37 cellular contexts compared by ENCODE assay signal in genomic region chrX:151538190-151539122, GRCh38. TPM values are rescaled to one million over a fixed set of nuclear protein-coding genes. Genes with fewer than 3 reads are reported as not detected.
DNase-seq lines count a peak whose midpoint lies in the region; TF ChIP-seq lines count a peak whose summit lies in the region.
"Had no signal": no experiment of that assay in that cellular context is flagged by ENCODE, and none has a peak within 500 bp of the region (broad histone marks: within the 10 kb centered on the region; RNA-seq: fewer than 3 reads in every experiment).

No MANE protein-coding gene starts in this region.

- no peak overlapping the region for H3K27ac Mint-ChIP-seq in T-helper 2 cell treated with Interferon-gamma antibody and Interleukin-4, amounts not matched to agents 5 μg/mL and 100 μg/mL, for 36 hours
- peak overlapping the region; percentile 38 for H3K27ac Mint-ChIP-seq in activated T-helper 2 cell treated with anti-CD3 and anti-CD28 coated beads, Interferon-gamma antibody, Interleukin-2, Interleukin-4, amounts not matched to agents 10 μg/mL and 5 μg/mL and 100 μg/mL, durations not matched to agents 14 hours and 24 hours and 36 hours
- H3K27ac Mint-ChIP-seq in neural progenitor cell = no peak overlapping the region
- H3K27ac Mint-ChIP-seq: activated CD4-positive, alpha-beta memory T cell treated with anti-CD3 and anti-CD28 coated beads, Interleukin-2, amount 10 ng/mL, durations not matched to agents 7 days and 5 days; activated naive CD4-positive, alpha-beta T cell treated with anti-CD3 and anti-CD28 coated beads for 36 hours; CD14-positive monocyte; memory B cell; T-cell had no signal

- H3K36me3 Mint-ChIP-seq in T-helper 2 cell treated with Interferon-gamma antibody and Interleukin-4, amounts not matched to agents 5 μg/mL and 100 μg/mL, for 36 hours (ENCODE audit: low read depth) = no peaks in the 10 kb centered on the region
- H3K36me3 Mint-ChIP-seq in activated T-helper 2 cell treated with anti-CD3 and anti-CD28 coated beads, Interferon-gamma antibody, Interleukin-2, Interleukin-4, amounts not matched to agents 10 μg/mL and 5 μg/mL and 100 μg/mL, durations not matched to agents 14 hours and 24 hours and 36 hours (ENCODE audit: low read depth) = no peaks in the 10 kb centered on the region
- no peaks in the 10 kb centered on the region for H3K36me3 Mint-ChIP-seq in neural progenitor cell
- H3K36me3 Mint-ChIP-seq: CD14-positive monocyte, memory B cell, T-cell had no signal

- in situ Hi-C loops in brain microvascular endothelial cell (cut with HindIII; ENCODE audit: low pct_ligation_motif_present, low sequenced_read_pairs) = no loop called here

- H3K4me2 ChIP-seq in neuronal stem cell (ENCODE audit: insufficient read depth, low read length, poor library complexity, severe bottlenecking) (no peak overlapping the region), neural progenitor cell (no peak overlapping the region)

- H3K4me3 Mint-ChIP-seq in T-helper 2 cell treated with Interferon-gamma antibody and Interleukin-4, amounts not matched to agents 5 μg/mL and 100 μg/mL, for 36 hours = peak overlapping the region; percentile 57
- H3K4me3 Mint-ChIP-seq in activated T-helper 2 cell treated with anti-CD3 and anti-CD28 coated beads, Interferon-gamma antibody, Interleukin-2, Interleukin-4, amounts not matched to agents 10 μg/mL and 5 μg/mL and 100 μg/mL, durations not matched to agents 14 hours and 24 hours and 36 hours (ENCODE audit: low read depth) = peak overlapping the region; percentile 42
- no peak overlapping the region for H3K4me3 Mint-ChIP-seq in neural progenitor cell
- H3K4me3 Mint-ChIP-seq: activated CD4-positive, alpha-beta memory T cell treated with anti-CD3 and anti-CD28 coated beads, Interleukin-2, amount 10 ng/mL, durations not matched to agents 7 days and 5 days; activated naive CD4-positive, alpha-beta T cell treated with anti-CD3 and anti-CD28 coated beads for 36 hours; CD14-positive monocyte; memory B cell; T-cell had no signal

- no peak overlapping the region for H2BK12ac ChIP-seq in neuronal stem cell (ENCODE audit: low read length)

- no peak overlapping the region for H3K18ac ChIP-seq in neuronal stem cell (ENCODE audit: low read length)

- no peaks in the 10 kb centered on the region for H3K4me1 Mint-ChIP-seq in T-helper 2 cell treated with Interferon-gamma antibody and Interleukin-4, amounts not matched to agents 5 μg/mL and 100 μg/mL, for 36 hours (ENCODE audit: low read depth)
- H3K4me1 Mint-ChIP-seq in activated T-helper 2 cell treated with anti-CD3 and anti-CD28 coated beads, Interferon-gamma antibody, Interleukin-2, Interleukin-4, amounts not matched to agents 10 μg/mL and 5 μg/mL and 100 μg/mL, durations not matched to agents 14 hours and 24 hours and 36 hours (ENCODE audit: low read depth) = peaks cover 2% of the 10 kb centered on the region
- no peaks in the 10 kb centered on the region for H3K4me1 Mint-ChIP-seq in neural progenitor cell
- H3K4me1 Mint-ChIP-seq: CD14-positive monocyte, memory B cell, T-cell had no signal

- H4K91ac ChIP-seq in neuronal stem cell (ENCODE audit: low read depth, low read length, poor library complexity) = no peak overlapping the region

- no peak for DNase-seq in T-helper 2 cell treated with Interferon-gamma antibody and Interleukin-4, amounts not matched to agents 5 μg/mL and 100 μg/mL, for 36 hours (ENCODE audit: low spot score)
- DNase-seq in T-helper 2 cell (no peak), H4 (ENCODE audit: low spot score) (peak; percentile 13), neuronal stem cell (ENCODE audit: low spot score) (no peak), iPS-NIHi11 (ENCODE audit: low spot score) (no peak), neural progenitor cell (ENCODE audit: low spot score) (no peak), brain microvascular endothelial cell (no peak)
- DNase-seq in activated T-helper 2 cell treated with anti-CD3 and anti-CD28 coated beads, Interferon-gamma antibody, Interleukin-2, Interleukin-4, amounts not matched to agents 10 μg/mL and 5 μg/mL and 100 μg/mL, durations not matched to agents 14 hours and 24 hours and 36 hours (ENCODE audit: low spot score) = no peak
- DNase-seq: activated CD4-positive, alpha-beta memory T cell treated with anti-CD3 and anti-CD28 coated beads, Interleukin-2, amount 10 ng/mL, durations not matched to agents 7 days and 5 days; activated CD4-positive, CD25-positive, alpha-beta regulatory T cell treated with anti-CD3 and anti-CD28 coated beads, Interleukin-2, amount 50 U/mL, for 72 hours; activated CD8-positive, alpha-beta memory T cell treated with anti-CD3 and anti-CD28 coated beads, Interleukin-2, amount 50 U/mL, for 4 hours; activated naive CD4-positive, alpha-beta T cell treated with anti-CD3 and anti-CD28 coated beads for 36 hours; Caco-2; DMS79; dorsolateral prefrontal cortex; GDM1; H7; KBM-7; NCI-H1417; NCI-H2029 treated with DMSO at 0.1 percent for 48 hours; NCI-H526; PC-3; retina; small intestine; stimulated activated naive CD8-positive, alpha-beta T cell treated with anti-CD3 and anti-CD28 coated beads, Interleukin-15, Interleukin-2, amounts not matched to agents 100 U/mL and 50 U/mL, for 24 hours; T-cell; thyroid gland had no signal

- no peaks in the 10 kb centered on the region for H3K27me3 Mint-ChIP-seq in T-helper 2 cell treated with Interferon-gamma antibody and Interleukin-4, amounts not matched to agents 5 μg/mL and 100 μg/mL, for 36 hours (ENCODE audit: low read depth)
- no peaks in the 10 kb centered on the region for H3K27me3 Mint-ChIP-seq in activated T-helper 2 cell treated with anti-CD3 and anti-CD28 coated beads, Interferon-gamma antibody, Interleukin-2, Interleukin-4, amounts not matched to agents 10 μg/mL and 5 μg/mL and 100 μg/mL, durations not matched to agents 14 hours and 24 hours and 36 hours (ENCODE audit: low read depth)
- H3K27me3 Mint-ChIP-seq in neural progenitor cell (ENCODE audit: insufficient read depth, low read depth) = no peaks in the 10 kb centered on the region
- H3K27me3 Mint-ChIP-seq: activated CD4-positive, alpha-beta memory T cell treated with anti-CD3 and anti-CD28 coated beads, Interleukin-2, amount 10 ng/mL, durations not matched to agents 7 days and 5 days; memory B cell had no signal

- no peak overlapping the region for H3K4ac ChIP-seq in neuronal stem cell (ENCODE audit: low read length)

- H3K9ac ChIP-seq in neuronal stem cell (ENCODE audit: low read depth, low read length, poor library complexity) (no peak overlapping the region), neural progenitor cell (no peak overlapping the region)
- H3K9ac ChIP-seq: parathyroid adenoma had no signal

- H3K27me3 ChIP-seq in neuronal stem cell (ENCODE audit: control insufficient read depth in 3 of 3, insufficient read depth in 3 of 3, low read depth in 1 of 3, low read length in 3 of 3) (no peaks in the 10 kb centered on the region), neural progenitor cell (no peaks in the 10 kb centered on the region), brain microvascular endothelial cell (replicated peaks) (no peaks in the 10 kb centered on the region)
- H3K27me3 ChIP-seq: thyroid gland, vagina had no signal

- H3K9me3 ChIP-seq in neuronal stem cell (replicated peaks in 1 of 2; ENCODE audit: control insufficient read depth in 2 of 2, insufficient read depth in 1 of 2, low read depth in 1 of 2, low read length in 2 of 2) = no peaks in the 10 kb centered on the region
- no peaks in the 10 kb centered on the region for H3K9me3 ChIP-seq in neural progenitor cell (ENCODE audit: low read depth)
- H3K9me3 ChIP-seq: Caco-2, thyroid gland, vagina had no signal

- no peaks in the 10 kb centered on the region for H3K79me2 ChIP-seq in neural progenitor cell (ENCODE audit: low read depth)
- H3K79me2 ChIP-seq: parathyroid adenoma had no signal

- no peak overlapping the region for H3K23ac ChIP-seq in neuronal stem cell (ENCODE audit: low read depth, low read length, poor library complexity)

- H2BK5ac ChIP-seq in neuronal stem cell (ENCODE audit: low read length) = no peak overlapping the region

- no peak overlapping the region for H2BK120ac ChIP-seq in neuronal stem cell (ENCODE audit: low read depth, low read length)

- H3K36me3 ChIP-seq in neuronal stem cell (replicated peaks in 1 of 2; ENCODE audit: control insufficient read depth in 2 of 2, insufficient read depth in 2 of 2, low read length in 2 of 2) (no peaks in the 10 kb centered on the region), neural progenitor cell (no peaks in the 10 kb centered on the region), brain microvascular endothelial cell (replicated peaks) (no peaks in the 10 kb centered on the region)
- H3K36me3 ChIP-seq: thyroid gland, vagina had no signal

- WGBS in neuronal stem cell (ENCODE audit: extremely low coverage in 2 of 2, insufficient read length in 2 of 2, insufficient replicate concordance in 1 of 2), 2 donors = no CpG with 5 or more reads among the region's 3 CpGs

- no peaks in the 10 kb centered on the region for H3K9me3 Mint-ChIP-seq in T-helper 2 cell treated with Interferon-gamma antibody and Interleukin-4, amounts not matched to agents 5 μg/mL and 100 μg/mL, for 36 hours
- H3K9me3 Mint-ChIP-seq in activated T-helper 2 cell treated with anti-CD3 and anti-CD28 coated beads, Interferon-gamma antibody, Interleukin-2, Interleukin-4, amounts not matched to agents 10 μg/mL and 5 μg/mL and 100 μg/mL, durations not matched to agents 14 hours and 24 hours and 36 hours = no peaks in the 10 kb centered on the region
- no peaks in the 10 kb centered on the region for H3K9me3 Mint-ChIP-seq in neural progenitor cell
- H3K9me3 Mint-ChIP-seq: activated CD4-positive, alpha-beta memory T cell treated with anti-CD3 and anti-CD28 coated beads, Interleukin-2, amount 10 ng/mL, durations not matched to agents 7 days and 5 days; activated naive CD4-positive, alpha-beta T cell treated with anti-CD3 and anti-CD28 coated beads for 36 hours; memory B cell; T-cell had no signal

- no peak overlapping the region for H3K27ac ChIP-seq in neuronal stem cell (replicated peaks; ENCODE audit: low read length)
- H3K27ac ChIP-seq in neural progenitor cell = no peak overlapping the region
- no peak overlapping the region for H3K27ac ChIP-seq in brain microvascular endothelial cell
- H3K27ac ChIP-seq: dorsolateral prefrontal cortex, parathyroid adenoma, thyroid gland, vagina had no signal

- H3K79me1 ChIP-seq in neuronal stem cell (ENCODE audit: low read depth, low read length) = no peaks in the 10 kb centered on the region

- no peak overlapping the region for H3K14ac ChIP-seq in neuronal stem cell (ENCODE audit: low read length)

- H2AK5ac ChIP-seq in neuronal stem cell (ENCODE audit: low read depth, low read length) = no peak overlapping the region

- intact Hi-C loops in activated T-helper 2 cell treated with anti-CD3 and anti-CD28 coated beads, Interferon-gamma antibody, Interleukin-2, Interleukin-4, amounts not matched to agents 10 μg/mL and 5 μg/mL and 100 μg/mL, durations not matched to agents 14 hours and 24 hours and 36 hours (cut with micrococcal nuclease) = no loop called here

- no peak overlapping the region for H3K4me3 ChIP-seq in neuronal stem cell (ENCODE audit: low read length in 2 of 2)
- H3K4me3 ChIP-seq in neural progenitor cell = no peak overlapping the region
- no peak overlapping the region for H3K4me3 ChIP-seq in brain microvascular endothelial cell (ENCODE audit: low read depth, low read length)
- H3K4me3 ChIP-seq: dorsolateral prefrontal cortex, thyroid gland, vagina had no signal

- H2BK15ac ChIP-seq in neuronal stem cell (ENCODE audit: low read length) = no peak overlapping the region

- peak overlapping the region; percentile 29 for H2AFZ ChIP-seq in neuronal stem cell (ENCODE audit: low read length)
- no peak overlapping the region for H2AFZ ChIP-seq in neural progenitor cell (replicated peaks)
- H2AFZ ChIP-seq: parathyroid adenoma had no signal

- no peaks in the 10 kb centered on the region for H4K20me1 ChIP-seq in neural progenitor cell (ENCODE audit: low read depth)

- no peak overlapping the region for H4K8ac ChIP-seq in neuronal stem cell (ENCODE audit: low read depth, low read length)

- no peaks in the 10 kb centered on the region for H3F3A ChIP-seq in neural progenitor cell (ENCODE audit: low read depth)

- H3K4me1 ChIP-seq in neuronal stem cell (ENCODE audit: control insufficient read depth in 2 of 2, insufficient read depth in 1 of 2, low read depth in 1 of 2, low read length in 2 of 2) = no peaks in the 10 kb centered on the region
- no peaks in the 10 kb centered on the region for H3K4me1 ChIP-seq in neural progenitor cell
- H3K4me1 ChIP-seq: Caco-2, parathyroid adenoma, thyroid gland, vagina had no signal

- TF ChIP-seq CTCF in neural progenitor cell (IDR thresholded peaks at IDR 0.05) (no peak), brain microvascular endothelial cell (IDR thresholded peaks at IDR 0.05; ENCODE audit: low read depth, low read length, missing control alignments) (no peak)

RNA-seq across cellular contexts. Expression of gene PASD1, which starts 25.0 kb away (rescaled TPM):
- total RNA-seq in H4 (2014; rRNA removed; shearing (Covaris generic)) = 0.12 TPM in 1 of 2 replicates, not detected in the other
- total RNA-seq in activated T-helper 2 cell treated with anti-CD3 and anti-CD28 coated beads, Interferon-gamma antibody, Interleukin-2, Interleukin-4, amounts not matched to agents 10 μg/mL and 5 μg/mL and 100 μg/mL, durations not matched to agents 14 hours and 24 hours and 36 hours = not detected in 2 replicates
- polyA plus RNA-seq in neuronal stem cell (2013, experiment 1 of 2) = 0.01 TPM
- not detected for polyA plus RNA-seq in neuronal stem cell (2013, experiment 2 of 2)
- total RNA-seq in neural progenitor cell (ENCODE audit: low replicate concordance) = not detected in 2 replicates
- total RNA-seq: A172; activated CD4-positive, alpha-beta memory T cell treated with anti-CD3 and anti-CD28 coated beads, Interleukin-2, amount 10 ng/mL, durations not matched to agents 7 days and 5 days; activated naive CD4-positive, alpha-beta T cell treated with anti-CD3 and anti-CD28 coated beads for 36 hours; Caco-2; cerebellum; dorsolateral prefrontal cortex; glomerular endothelial cell; H7; left lobe of liver; PC-3; T-cell; vagina had no signal
- polyA plus RNA-seq: adipose tissue, CD14-positive monocyte, neural cell, small intestine had no signal
